ENCODE assay signal across 28 cellular contexts in the genomic region with DNA sequence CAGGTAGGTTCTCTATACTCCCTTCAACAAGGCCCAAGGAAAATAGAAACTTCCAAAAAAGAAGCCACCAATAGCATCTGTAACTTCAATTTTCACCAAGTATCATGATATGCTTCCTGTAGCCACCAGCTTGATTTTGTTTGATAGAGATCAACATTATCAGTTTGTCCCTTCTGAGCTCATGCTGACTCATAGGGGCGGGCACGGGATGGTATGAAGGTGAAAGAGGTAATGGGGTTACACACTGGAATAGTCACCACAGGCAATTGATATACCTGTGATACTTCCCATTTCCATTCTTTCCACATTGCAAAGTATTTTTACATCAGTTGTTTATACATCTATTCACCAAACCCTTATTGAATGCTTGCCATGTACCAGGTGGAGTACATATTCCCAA.
A peak's percentile ranks its signal among the peaks of the same experiment; 100 is the strongest.
DNase-seq lines count a peak whose midpoint lies in the region; ATAC-seq, FAIRE-seq and TF ChIP-seq lines count a peak whose summit lies in the region.
"Had no signal": no experiment of that assay in that cellular context is flagged by ENCODE, and none has a peak within 500 bp of the region (broad histone marks: within the 10 kb centered on the region; RNA-seq: fewer than 3 reads in every experiment).

No MANE protein-coding gene starts in this region.

- POLR2A ChIA-PET in HCT116 (lab: Charles Lee): no interaction called here
- POLR2A ChIA-PET in PC-3 (lab: Charles Lee; ENCODE audit: unreplicated experiment): no interaction called here
- POLR2A ChIA-PET in K562 (lab: Yijun Ruan, JAX): no interaction called here

- H3K9me2 ChIP-seq in HCT116 (ENCODE audit: insufficient read depth) (no peaks in the 10 kb centered on the region), PC-3 (replicated peaks; ENCODE audit: low read length) (no peaks in the 10 kb centered on the region), MM.1S (replicated peaks; ENCODE audit: insufficient read depth, low read length) (no peaks in the 10 kb centered on the region)

- TF ChIP-seq POLR2A in HCT116 (IDR thresholded peaks at IDR 0.05; ENCODE audit: borderline replicate concordance, extremely low read depth, insufficient read depth, insufficient read length): no peak
- no peak for TF ChIP-seq POLR2A in K562 (conservative IDR thresholded peaks at IDR 0.05)

- FAIRE-seq in K562 (lab: Jason Lieb, UNC) (no peak), small intestine (lab: Jason Lieb, UNC) (no peak)
- FAIRE-seq: A204.1, D721Med, GM12878 had no signal

- intact Hi-C loops in HCT116 (cut with micrococcal nuclease) (loop anchor here (10.0 kb wide), 2 partner anchors 627 to 927 kb away; no protein-coding TSS in a partner anchor), PC-3 (cut with micrococcal nuclease) (no loop called here), K562 (cut with micrococcal nuclease) (no loop called here)

- H3K4me3 ChIP-seq in HCT116 (replicated peaks in 1 of 2; ENCODE audit: low read depth in 1 of 2, low read length in 2 of 2) (peak overlapping the region in 1 of 2 experiments; percentile 24; a peak in 2 of 4 replicates), PC-3 (ENCODE audit: low read length) (no peak overlapping the region), K562 (no peak overlapping the region), small intestine (ENCODE audit: low read depth in 1 of 2, low read length in 2 of 2) (no peak overlapping the region), MM.1S (ENCODE audit: low read length) (no peak overlapping the region)
- H3K4me3 ChIP-seq: BLaER1 treated with 17β-estradiol and CSF1 and Interleukin-3, amounts not matched to agents 10 nM and 100 nM; GM12878; GM23338; Peyer's patch; SJCRH30 had no signal

- in situ Hi-C loops in K562 (cut with MboI): loop anchor here (25.0 kb wide), 1 partner anchor 610 kb away; no protein-coding TSS in a partner anchor

- CTCF ChIA-PET in HCT116 (lab: Charles Lee) (interaction anchor here (0.6 to 0.9 kb wide), 2 partner anchors 261 to 568 kb away, joined by 3 read pairs; no protein-coding TSS in a partner anchor), PC-3 (lab: Charles Lee) (no interaction called here), K562 (lab: Yijun Ruan, JAX; ENCODE audit: low intra/inter-chr PET ratio) (no interaction called here)

- RAD21 ChIA-PET in HCT116 (lab: Charles Lee; ENCODE audit: low non-redundant PET in 1 of 2, low total read pairs in 2 of 2, uncharacterized antibody in 2 of 2, unreplicated experiment in 2 of 2): no interaction called here

- H3K36me3 ChIP-seq in HCT116 (ENCODE audit: control insufficient read depth in 1 of 2, insufficient read depth in 2 of 2, low read length in 2 of 2) (peaks cover 0 to 2% of the 10 kb centered on the region in 2 experiments; a peak in 1 of 4 replicates), PC-3 (ENCODE audit: low read depth, low read length) (no peaks in the 10 kb centered on the region), K562 (ENCODE audit: control insufficient read depth, insufficient read depth, low read length) (no peaks in the 10 kb centered on the region), small intestine (ENCODE audit: control insufficient read depth in 2 of 2, insufficient read depth in 2 of 2, low read length in 2 of 2) (no peaks in the 10 kb centered on the region), MM.1S (replicated peaks; ENCODE audit: insufficient read depth, low read length) (no peaks in the 10 kb centered on the region)
- H3K36me3 ChIP-seq: BLaER1 treated with 17β-estradiol and CSF1 and Interleukin-3, amounts not matched to agents 10 nM and 100 nM; Peyer's patch; SJCRH30 had no signal

- H3F3A ChIP-seq in PC-3 (ENCODE audit: low read length, unreplicated experiment) (no peaks in the 10 kb centered on the region), MM.1S (ENCODE audit: insufficient read depth, low read length) (no peaks in the 10 kb centered on the region)

- TF ChIP-seq RAD21 in HCT116 (IDR thresholded peaks at IDR 0.05; ENCODE audit: low read depth): no peak
- no peak for TF ChIP-seq RAD21 in K562 (CRISPR knock-in tag; conservative IDR thresholded peaks at IDR 0.05 in 1 of 2, IDR thresholded peaks at IDR 0.05 in 1 of 2)

- TF ChIP-seq EP300 in K562 (IDR thresholded peaks at IDR 0.05; ENCODE audit: low read length): no peak

- ATAC-seq in HCT116 (peak; percentile 83), PC-3 (no peak), K562 (no peak), HG03520 (IDR thresholded peaks at IDR 0.05; ENCODE audit: unreplicated experiment) (no peak), GM21381 (IDR thresholded peaks at IDR 0.05; ENCODE audit: unreplicated experiment) (no peak)
- ATAC-seq: GM12878, GM23338, SK-N-SH treated with all-trans-retinoic acid at 6 μM for 48 hours had no signal

- no peaks in the 10 kb centered on the region for H3K9me1 ChIP-seq in K562 (ENCODE audit: control insufficient read depth, insufficient read depth, low read length)

- H3K4me1 ChIP-seq in HCT116 (ENCODE audit: control insufficient read depth in 1 of 2, insufficient read depth in 2 of 2, low read length in 2 of 2) (peaks cover 35 to 48% of the 10 kb centered on the region in 2 experiments), PC-3 (ENCODE audit: insufficient read depth, low read length) (peaks cover 8% of the 10 kb centered on the region; the same call in 1 of the 2 replicates), K562 (replicated peaks in 1 of 2; ENCODE audit: control insufficient read depth in 2 of 2, insufficient read depth in 2 of 2, low read length in 2 of 2) (no peaks in the 10 kb centered on the region), small intestine (ENCODE audit: control insufficient read depth in 2 of 2, insufficient read depth in 1 of 2, low read depth in 1 of 2, low read length in 1 of 2) (no peaks in the 10 kb centered on the region), MM.1S (ENCODE audit: low read length) (no peaks in the 10 kb centered on the region)
- H3K4me1 ChIP-seq: Peyer's patch, SJCRH30 had no signal

- BruUV-seq in HCT116 (replicated peaks; lab: Mats Ljungman, UMichigan) (no TSS peak), PC-3 (replicated peaks; lab: Mats Ljungman, UMichigan) (no TSS peak), K562 (replicated peaks; lab: Mats Ljungman, UMichigan) (no TSS peak)

- H3K4me2 ChIP-seq in HCT116 (ENCODE audit: low read length): peak overlapping the region; percentile 66
- no peak overlapping the region for H3K4me2 ChIP-seq in PC-3 (ENCODE audit: low read length)
- no peak overlapping the region for H3K4me2 ChIP-seq in K562 (ENCODE audit: insufficient read depth, low read length)
- no peak overlapping the region for H3K4me2 ChIP-seq in MM.1S (ENCODE audit: low read depth, low read length)
- H3K4me2 ChIP-seq: BLaER1 treated with 17β-estradiol and CSF1 and Interleukin-3, amounts not matched to agents 10 nM and 100 nM; GM23338; KMS-11 had no signal

- no peaks in the 10 kb centered on the region for H3K27me3 ChIP-seq in HCT116 (ENCODE audit: insufficient read depth, low read length)
- H3K27me3 ChIP-seq in PC-3 (ENCODE audit: low read length): no peaks in the 10 kb centered on the region
- no peaks in the 10 kb centered on the region; a peak in 1 of 5 replicates for H3K27me3 ChIP-seq in K562 (ENCODE audit: control insufficient read depth in 2 of 2, insufficient read depth in 2 of 2, low read length in 2 of 2)
- H3K27me3 ChIP-seq in small intestine (ENCODE audit: control insufficient read depth in 2 of 2, insufficient read depth in 2 of 2, low read length in 2 of 2): peaks cover 0 to 1% of the 10 kb centered on the region in 2 donors
- no peaks in the 10 kb centered on the region for H3K27me3 ChIP-seq in MM.1S (replicated peaks; ENCODE audit: insufficient read depth, low read length)
- H3K27me3 ChIP-seq: BLaER1 treated with 17β-estradiol and CSF1 and Interleukin-3, amounts not matched to agents 10 nM and 100 nM; Peyer's patch; SJCRH30 had no signal

- whole genome bisulfite sequencing in K562 (ENCODE audit: insufficient coverage, low coverage, missing lambda C conversion rate): 0% methylated on average over 2 of the region's 2 CpGs
- WGBS in small intestine, 3 donors: 10 to 69% (median 57%) methylated on average over 2 of the region's 2 CpGs

- H2AFZ ChIP-seq in HCT116 (ENCODE audit: low read depth, low read length, poor library complexity, severe bottlenecking) (no peak overlapping the region), PC-3 (ENCODE audit: low read length) (no peak overlapping the region), K562 (ENCODE audit: low read depth, low read length) (no peak overlapping the region), MM.1S (ENCODE audit: low read length) (no peak overlapping the region)
- H2AFZ ChIP-seq: GM23338 had no signal

- H3K27ac ChIP-seq in HCT116 (ENCODE audit: low read depth, low read length): peak overlapping the region; percentile 63; the same call in 1 of the 2 replicates
- no peak overlapping the region for H3K27ac ChIP-seq in PC-3 (ENCODE audit: low read length)
- H3K27ac ChIP-seq in K562 (ENCODE audit: extremely low read depth, low read depth, low read length): no peak overlapping the region
- no peak overlapping the region for H3K27ac ChIP-seq in small intestine (ENCODE audit: low read depth in 1 of 2, low read length in 1 of 2)
- no peak overlapping the region for H3K27ac ChIP-seq in MM.1S (ENCODE audit: low read length)
- H3K27ac ChIP-seq: BLaER1 treated with 17β-estradiol and CSF1 and Interleukin-3, amounts not matched to agents 10 nM and 100 nM; KMS-11; Peyer's patch; SJCRH30 had no signal

- no peaks in the 10 kb centered on the region for H3K9me3 ChIP-seq in HCT116 (ENCODE audit: control insufficient read depth in 1 of 2, insufficient read depth in 1 of 2, low read depth in 1 of 2, low read length in 2 of 2)
- H3K9me3 ChIP-seq in PC-3 (ENCODE audit: low read length): no peaks in the 10 kb centered on the region
- H3K9me3 ChIP-seq in K562 (replicated peaks; ENCODE audit: control insufficient read depth, insufficient read depth, low read depth, low read length): no peaks in the 10 kb centered on the region
- no peaks in the 10 kb centered on the region for H3K9me3 ChIP-seq in small intestine (ENCODE audit: control insufficient read depth, low read depth)
- H3K9me3 ChIP-seq in MM.1S (replicated peaks; ENCODE audit: insufficient read depth, low read length): no peaks in the 10 kb centered on the region
- H3K9me3 ChIP-seq: BLaER1 treated with 17β-estradiol and CSF1 and Interleukin-3, amounts not matched to agents 10 nM and 100 nM; Peyer's patch; SJCRH30 had no signal

- H3K9ac ChIP-seq in HCT116 (ENCODE audit: low read length) (peak overlapping the region; percentile 2; the same call in 1 of the 2 replicates), PC-3 (ENCODE audit: low read length) (no peak overlapping the region), K562 (ENCODE audit: insufficient read depth in 1 of 2, low read depth in 2 of 2, low read length in 2 of 2) (no peak overlapping the region), MM.1S (ENCODE audit: low read length) (no peak overlapping the region)
- H3K9ac ChIP-seq: BLaER1 treated with 17β-estradiol and CSF1 and Interleukin-3, amounts not matched to agents 10 nM and 100 nM; KMS-11 had no signal

- DNase-seq in HCT116 (ENCODE audit: low read depth, low spot score) (peak; percentile 48), PC-3 (peak; percentile 59), K562 (ENCODE audit: extremely low read depth in 1 of 4, low spot score in 3 of 4) (no peak), small intestine (peak; percentile 62), MM.1S (no peak)
- DNase-seq: AML-193; CD4-positive, alpha-beta T cell; EL; GDM1; H9; HFFc6; IMR-90; NCI-H1436; NCI-H187 treated with DMSO at 0.1 percent for 48 hours; NCI-H2107; NCI-H526; NCI-H82; SJCRH30 had no signal

- H3K79me2 ChIP-seq in HCT116 (ENCODE audit: insufficient read depth, low read length): no peaks in the 10 kb centered on the region
- H3K79me2 ChIP-seq in PC-3 (ENCODE audit: low read length): no peaks in the 10 kb centered on the region
- H3K79me2 ChIP-seq in K562 (ENCODE audit: control insufficient read depth, insufficient read depth, low read length): no peaks in the 10 kb centered on the region
- no peaks in the 10 kb centered on the region for H3K79me2 ChIP-seq in MM.1S (ENCODE audit: low read length)

- TF ChIP-seq CTCF in HCT116 (IDR thresholded peaks at IDR 0.05 in 2 of 3, conservative IDR thresholded peaks at IDR 0.05 in 1 of 3; ENCODE audit: borderline replicate concordance in 1 of 3, insufficient read depth in 1 of 3, low read depth in 2 of 3, low read length in 2 of 3): no peak
- TF ChIP-seq CTCF in PC-3 (conservative IDR thresholded peaks at IDR 0.05; ENCODE audit: low read depth, low read length): no peak
- no peak for TF ChIP-seq CTCF in K562 (IDR thresholded peaks at IDR 0.05 in 2 of 3, conservative IDR thresholded peaks at IDR 0.05 in 1 of 3; ENCODE audit: insufficient read depth in 2 of 3, low read depth in 1 of 3, low read length in 3 of 3)
- no peak for TF ChIP-seq CTCF in MM.1S (IDR thresholded peaks at IDR 0.05; ENCODE audit: low read length)

- H4K20me1 ChIP-seq in HCT116 (ENCODE audit: insufficient read depth): no peaks in the 10 kb centered on the region
- H4K20me1 ChIP-seq in PC-3 (ENCODE audit: low read length): no peaks in the 10 kb centered on the region
- H4K20me1 ChIP-seq in K562 (replicated peaks; ENCODE audit: control insufficient read depth, insufficient read depth, low read length): no peaks in the 10 kb centered on the region
- H4K20me1 ChIP-seq in MM.1S (ENCODE audit: insufficient read depth, low read length): no peaks in the 10 kb centered on the region
- H4K20me1 ChIP-seq: BLaER1 treated with 17β-estradiol and CSF1 and Interleukin-3, amounts not matched to agents 10 nM and 100 nM had no signal

Comparison
In these comparisons a context has a peak if more than half of its experiments do, and no peak if none do; other contexts are left out.
1. DNase-seq: peak in HCT116 (single experiment), PC-3 (single experiment) and small intestine (single experiment); none in K562 (0 of 4) and MM.1S (single experiment).